Comparison of ENCODE assay signal across 17 cellular contexts in the genomic region with DNA sequence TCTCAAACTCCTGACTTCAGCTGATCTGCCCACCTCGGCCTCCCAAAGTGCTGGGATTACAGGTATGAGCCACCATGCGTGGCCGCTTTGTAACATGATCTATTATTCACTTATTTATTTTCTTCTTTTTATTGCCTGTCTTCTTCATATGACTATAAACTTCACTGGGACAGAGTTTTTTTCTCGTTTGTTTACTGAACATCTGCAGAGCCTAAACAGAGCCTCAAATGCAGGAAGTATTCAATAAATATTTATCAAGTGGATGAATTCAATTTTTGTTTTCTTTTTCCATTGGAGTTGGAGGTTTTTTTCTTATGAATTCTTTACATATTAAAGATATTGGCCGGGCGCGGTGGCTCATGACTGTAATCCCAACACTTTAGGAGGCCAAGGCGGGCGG.
"Had no signal": no experiment of that assay in that cellular context is flagged by ENCODE, and none has a peak within 500 bp of the region (broad histone marks: within the 10 kb centered on the region; RNA-seq: fewer than 3 reads in every experiment).

No MANE protein-coding gene starts in this region.

- H3K4me2 ChIP-seq: SK-N-SH had no signal

- H3K9ac ChIP-seq: SK-N-SH had no signal

- DNase-seq: Karpas-422, KG1, MM.1S, NCI-H1092 treated with DMSO at 0.1 percent for 48 hours, NCI-H1436, NCI-H187, NCI-H2029, NCI-H2081 treated with DMSO at 0.1 percent for 48 hours, NCI-H2171, NCI-H226, NCI-H446, NCI-H510A, NCI-H524 treated with DMSO at 0.1 percent for 48 hours, NCI-H774, Right ventricle myocardium superior, RPMI8226, SK-N-SH had no signal

- H3K9me3 ChIP-seq: SK-N-SH had no signal
